ENCODE assay signal across 1 cellular context in the genomic region with DNA sequence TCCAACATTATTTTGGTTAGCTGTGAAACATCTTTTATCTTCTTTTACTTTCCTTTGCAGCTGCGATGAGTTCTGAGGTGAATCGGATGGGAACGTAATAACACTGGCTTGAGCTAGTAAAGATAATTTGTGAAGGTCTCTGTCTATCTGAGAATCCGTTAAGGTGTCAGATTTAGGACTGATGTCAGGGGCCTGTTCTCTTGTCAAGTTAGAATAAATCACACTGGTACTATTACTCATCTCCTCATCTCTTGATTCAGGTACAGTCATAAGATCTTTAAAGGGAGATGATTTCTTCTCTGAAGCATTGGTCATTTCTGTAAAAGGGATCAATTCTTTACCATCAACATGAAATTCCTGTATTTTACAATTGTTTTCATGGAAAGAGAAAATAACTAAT.
A peak's percentile ranks its signal among the peaks of the same experiment; 100 is the strongest.
TF ChIP-seq lines count a peak whose summit lies in the region.

No MANE protein-coding gene starts in this region.

TF ChIP-seq in HepG2, 621 proteins besides CTCF, POLR2A, EP300 and RAD21:
- TF ChIP-seq HNRNPUL1 (IDR thresholded peaks at IDR 0.05; ENCODE audit: low read depth, low read length) (no peak), RBM22 (optimal IDR thresholded peaks at IDR 0.05; ENCODE audit: low read length) (peak; percentile 31)
TF ChIP-seq in HepG2: peak in this region for 1.
